23 cellular contexts compared by ENCODE assay signal in the genomic region with DNA sequence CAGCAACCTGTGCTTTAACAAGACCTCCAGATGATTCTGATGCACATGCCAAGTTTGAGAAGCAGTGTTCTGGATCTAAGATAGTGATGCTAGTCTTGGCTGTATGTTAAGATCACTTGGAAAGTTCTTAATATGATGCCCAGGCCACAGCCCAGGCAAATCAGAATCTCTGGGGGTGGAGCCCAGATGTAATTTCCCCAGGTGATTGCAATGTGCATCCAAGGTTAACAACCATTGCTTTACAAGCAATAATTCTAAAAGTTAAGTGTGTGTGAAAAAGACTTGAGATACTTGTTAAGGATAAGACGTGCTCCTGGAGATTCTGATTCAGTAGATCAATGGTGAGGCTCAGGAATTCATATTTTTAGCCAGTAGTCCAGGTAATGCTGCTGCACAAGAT. TPM values are rescaled to one million over a fixed set of nuclear protein-coding genes. Genes with fewer than 3 reads are reported as not detected.
DNase-seq lines count a peak whose midpoint lies in the region; ATAC-seq and TF ChIP-seq lines count a peak whose summit lies in the region.
"Had no signal": no experiment of that assay in that cellular context is flagged by ENCODE, and none has a peak within 500 bp of the region (broad histone marks: within the 10 kb centered on the region; RNA-seq: fewer than 3 reads in every experiment).

No MANE protein-coding gene starts in this region.

- dilution Hi-C loops in mammary epithelial cell (cut with HindIII; ENCODE audit: low sequenced_read_pairs) = loop anchor here (5.0 kb wide), 1 partner anchor 34 kb away; no protein-coding TSS in a partner anchor

- TF ChIP-seq CTCF in mammary epithelial cell (conservative IDR thresholded peaks at IDR 0.05 in 1 of 2, IDR thresholded peaks at IDR 0.05 in 1 of 2; ENCODE audit: extremely low read depth in 1 of 2, insufficient read depth in 1 of 2, low read depth in 1 of 2, low read length in 2 of 2) = no peak
- TF ChIP-seq CTCF in smooth muscle cell (IDR thresholded peaks at IDR 0.05; ENCODE audit: borderline replicate concordance, insufficient read depth, poor library complexity, severe bottlenecking) = no peak
- no peak for TF ChIP-seq CTCF in omental fat pad (IDR thresholded peaks at IDR 0.05)
- no peak for TF ChIP-seq CTCF in CD8-positive, alpha-beta T cell (IDR thresholded peaks at IDR 0.05)

- no peak overlapping the region for H3K4me3 ChIP-seq in mammary epithelial cell (replicated peaks in 1 of 3; ENCODE audit: insufficient read depth in 1 of 3, low read depth in 2 of 3, low read length in 3 of 3)
- H3K4me3 ChIP-seq in smooth muscle cell = no peak overlapping the region
- no peak overlapping the region for H3K4me3 ChIP-seq in CD8-positive, alpha-beta T cell (ENCODE audit: low read depth, low read length)
- H3K4me3 ChIP-seq: BLaER1, MG63 had no signal

- no TSS peak for BruUV-seq in mammary epithelial cell (replicated peaks; lab: Mats Ljungman, UMichigan)

- H3K27ac ChIP-seq in mammary epithelial cell (ENCODE audit: insufficient read depth, low read depth, low read length) (peak overlapping the region; percentile 100), smooth muscle cell (ENCODE audit: low read depth) (peak overlapping the region; percentile 100)
- no peak overlapping the region for H3K27ac ChIP-seq in CD8-positive, alpha-beta T cell (ENCODE audit: low read depth, low read length)
- H3K27ac ChIP-seq: BLaER1 had no signal

- no peak for ATAC-seq in activated T-cell treated with anti-CD3 and anti-CD28 coated beads, Interleukin-2, amount 50 U/mL, for 72 hours (replicated peaks in 1 of 2)
- ATAC-seq in activated T-cell treated with anti-CD3 and anti-CD28 coated beads, Interleukin-2, amount 50 U/mL, for 4 hours = no peak
- ATAC-seq in left colon = peak; percentile 94
- ATAC-seq in omental fat pad (ENCODE audit: low FRiP score) = no peak
- no peak for ATAC-seq in CD8-positive, alpha-beta T cell
- ATAC-seq: PC-3 had no signal

- H3K4me3 Mint-ChIP-seq in activated T-cell treated with anti-CD3 and anti-CD28 coated beads, Interleukin-2, amount 50 U/mL, for 72 hours = no peak overlapping the region
- no peak overlapping the region for H3K4me3 Mint-ChIP-seq in activated T-cell treated with anti-CD3 and anti-CD28 coated beads, Interleukin-2, amount 50 U/mL, for 4 hours
- no peak overlapping the region for H3K4me3 Mint-ChIP-seq in CD8-positive, alpha-beta T cell
- H3K4me3 Mint-ChIP-seq: CD4-positive, CD25-positive, alpha-beta regulatory T cell had no signal

- intact Hi-C loops in mammary epithelial cell (cut with micrococcal nuclease) (no loop called here), left colon (cut with DNase I, micrococcal nuclease) (no loop called here)
- intact Hi-C loops in CD8-positive, alpha-beta T cell (cut with DNase I, micrococcal nuclease) = loop anchor here in 1 of 2 experiments (5.0 kb wide), 1 partner anchor 476 kb away; the partner anchor contains the start of gene NABP1

- DNase-seq in activated T-cell treated with anti-CD3 and anti-CD28 coated beads, Interleukin-2, amount 50 U/mL, for 72 hours = no peak
- no peak for DNase-seq in activated T-cell treated with anti-CD3 and anti-CD28 coated beads, Interleukin-2, amount 50 U/mL, for 4 hours
- DNase-seq in mammary epithelial cell = no peak
- DNase-seq in left colon = no peak
- no peak for DNase-seq in smooth muscle cell (lab: John Stamatoyannopoulos, UW; ENCODE audit: unreplicated experiment)
- no peak for DNase-seq in omental fat pad (ENCODE audit: low spot score)
- DNase-seq in CD8-positive, alpha-beta T cell = no peak
- DNase-seq in activated naive CD4-positive, alpha-beta T cell (lab: John Stamatoyannopoulos, UW) = no peak
- DNase-seq: CD4-positive, CD25-positive, alpha-beta regulatory T cell; COR-L47; GF-D8; HCEC 1CT; KBM-7; MG63; NCI-H1105 treated with DMSO at 0.1 percent for 48 hours; NCI-H2029; NCI-H446 treated with DMSO at 0.1 percent for 48 hours; NCI-H82; NK-92 treated with Interleukin-12 subunit alpha and Interleukin-12 subunit beta, amount 100 ng/mL, for 24 hours; PC-3; Right ventricle myocardium superior had no signal

- CTCF ChIA-PET in mammary epithelial cell (lab: Charles Lee; ENCODE audit: low non-redundant PET) = no interaction called here
- CTCF ChIA-PET in CD8-positive, alpha-beta T cell (lab: Charles Lee) = interaction anchor here (0.8 to 1.6 kb wide), 2 partner anchors 27 to 45 kb away, joined by 3 to 4 read pairs; no protein-coding TSS in a partner anchor

- H3K9ac ChIP-seq in mammary epithelial cell (ENCODE audit: insufficient read depth, low read length) (no peak overlapping the region), smooth muscle cell (ENCODE audit: low read depth) (no peak overlapping the region)
- H3K9ac ChIP-seq: BLaER1 had no signal

- H3K79me2 ChIP-seq in mammary epithelial cell (ENCODE audit: insufficient read depth, low read length) (no peaks in the 10 kb centered on the region), smooth muscle cell (ENCODE audit: low read depth) (no peaks in the 10 kb centered on the region)

- POLR2A ChIA-PET in CD8-positive, alpha-beta T cell (lab: Charles Lee) = no interaction called here

- H3K27me3 ChIP-seq in mammary epithelial cell (ENCODE audit: insufficient read depth, low read length) (no peaks in the 10 kb centered on the region), smooth muscle cell (ENCODE audit: low read depth) (no peaks in the 10 kb centered on the region)
- no peaks in the 10 kb centered on the region for H3K27me3 ChIP-seq in CD8-positive, alpha-beta T cell (ENCODE audit: insufficient read depth, low read length)
- H3K27me3 ChIP-seq: BLaER1, MG63 had no signal

- peaks cover 81% of the 10 kb centered on the region for H3K4me1 Mint-ChIP-seq in activated T-cell treated with anti-CD3 and anti-CD28 coated beads, Interleukin-2, amount 50 U/mL, for 72 hours (ENCODE audit: low read depth)
- peaks cover 33% of the 10 kb centered on the region for H3K4me1 Mint-ChIP-seq in activated T-cell treated with anti-CD3 and anti-CD28 coated beads, Interleukin-2, amount 50 U/mL, for 4 hours (ENCODE audit: low read depth)
- peaks cover 48% of the 10 kb centered on the region for H3K4me1 Mint-ChIP-seq in CD8-positive, alpha-beta T cell (ENCODE audit: low read depth)

- H3K36me3 ChIP-seq in mammary epithelial cell (ENCODE audit: insufficient read depth, low read length) = no peaks in the 10 kb centered on the region
- H3K36me3 ChIP-seq in smooth muscle cell (ENCODE audit: low read depth) = no peaks in the 10 kb centered on the region
- no peaks in the 10 kb centered on the region for H3K36me3 ChIP-seq in CD8-positive, alpha-beta T cell (ENCODE audit: insufficient read depth, low read length)
- H3K36me3 ChIP-seq: BLaER1, MG63 had no signal

- H3K9me3 ChIP-seq in mammary epithelial cell (replicated peaks; ENCODE audit: insufficient read depth, low read length) (no peaks in the 10 kb centered on the region), smooth muscle cell (replicated peaks; ENCODE audit: low read depth) (no peaks in the 10 kb centered on the region)
- no peaks in the 10 kb centered on the region for H3K9me3 ChIP-seq in CD8-positive, alpha-beta T cell (ENCODE audit: low read length)
- H3K9me3 ChIP-seq: BLaER1 had no signal

- no peaks in the 10 kb centered on the region for H4K20me1 ChIP-seq in mammary epithelial cell (ENCODE audit: insufficient read depth, low read length)
- no peaks in the 10 kb centered on the region for H4K20me1 ChIP-seq in smooth muscle cell (ENCODE audit: low read depth)
- H4K20me1 ChIP-seq: BLaER1 had no signal

- H3K4me1 ChIP-seq in mammary epithelial cell (ENCODE audit: insufficient read depth, low read length) (peaks cover 18% of the 10 kb centered on the region), smooth muscle cell (ENCODE audit: low read depth) (no peaks in the 10 kb centered on the region)
- peaks cover 27% of the 10 kb centered on the region for H3K4me1 ChIP-seq in CD8-positive, alpha-beta T cell (ENCODE audit: insufficient read depth, low read length)
- H3K4me1 ChIP-seq: BLaER1 had no signal

- H3F3A ChIP-seq in smooth muscle cell (ENCODE audit: low read depth) = peaks cover 7% of the 10 kb centered on the region

- H3K27me3 Mint-ChIP-seq in activated T-cell treated with anti-CD3 and anti-CD28 coated beads, Interleukin-2, amount 50 U/mL, for 72 hours (ENCODE audit: low read depth) = no peaks in the 10 kb centered on the region
- H3K27me3 Mint-ChIP-seq in activated T-cell treated with anti-CD3 and anti-CD28 coated beads, Interleukin-2, amount 50 U/mL, for 4 hours (ENCODE audit: low read depth) = no peaks in the 10 kb centered on the region
- no peaks in the 10 kb centered on the region for H3K27me3 Mint-ChIP-seq in CD8-positive, alpha-beta T cell (ENCODE audit: low read depth)

- in situ Hi-C loops in mammary epithelial cell (cut with MboI; ENCODE audit: low sequenced_read_pairs in 2 of 2) = no loop called here

- no peak overlapping the region for H3K4me2 ChIP-seq in mammary epithelial cell (ENCODE audit: insufficient read depth, low read depth, low read length)
- no peak overlapping the region for H3K4me2 ChIP-seq in smooth muscle cell
- H3K4me2 ChIP-seq: BLaER1 had no signal

- H3K9me3 Mint-ChIP-seq in activated T-cell treated with anti-CD3 and anti-CD28 coated beads, Interleukin-2, amount 50 U/mL, for 72 hours = peaks cover 3 to 9% of the 10 kb centered on the region in 2 donors
- no peaks in the 10 kb centered on the region for H3K9me3 Mint-ChIP-seq in activated T-cell treated with anti-CD3 and anti-CD28 coated beads, Interleukin-2, amount 50 U/mL, for 4 hours
- no peaks in the 10 kb centered on the region for H3K9me3 Mint-ChIP-seq in CD8-positive, alpha-beta T cell

- H2AFZ ChIP-seq in mammary epithelial cell (ENCODE audit: low read depth, low read length) = no peak overlapping the region
- H2AFZ ChIP-seq in smooth muscle cell (ENCODE audit: low read depth) = no peak overlapping the region

- H3K36me3 Mint-ChIP-seq in activated T-cell treated with anti-CD3 and anti-CD28 coated beads, Interleukin-2, amount 50 U/mL, for 72 hours (ENCODE audit: insufficient read depth in 2 of 2) = peaks cover 14 to 15% of the 10 kb centered on the region in 2 donors
- H3K36me3 Mint-ChIP-seq in activated T-cell treated with anti-CD3 and anti-CD28 coated beads, Interleukin-2, amount 50 U/mL, for 4 hours (ENCODE audit: insufficient read depth) = peaks cover 2% of the 10 kb centered on the region
- no peaks in the 10 kb centered on the region for H3K36me3 Mint-ChIP-seq in CD8-positive, alpha-beta T cell
- H3K36me3 Mint-ChIP-seq: CD4-positive, CD25-positive, alpha-beta regulatory T cell had no signal

- H3K27ac Mint-ChIP-seq in activated T-cell treated with anti-CD3 and anti-CD28 coated beads, Interleukin-2, amount 50 U/mL, for 72 hours = peak overlapping the region; percentile 43
- no peak overlapping the region for H3K27ac Mint-ChIP-seq in CD8-positive, alpha-beta T cell

- WGBS in mammary epithelial cell (ENCODE audit: low coverage, missing lambda C conversion rate) = 90% methylated on average over 1 of the region's 1 CpG
- 95% methylated on average over 1 of the region's 1 CpG for WGBS in smooth muscle cell (ENCODE audit: low lambda C conversion rate)

RNA-seq across cellular contexts. Expression of gene MYO1B, which starts 44.3 kb away (rescaled TPM):
- 10 to 100 TPM; 24.4 to 37.5 TPM for total RNA-seq in activated T-cell treated with anti-CD3 and anti-CD28 coated beads, Interleukin-2, amount 50 U/mL, for 72 hours
- 10 to 100 TPM; 11.0 to 16.6 (median 11.4) TPM for total RNA-seq in activated T-cell treated with anti-CD3 and anti-CD28 coated beads, Interleukin-2, amount 50 U/mL, for 4 hours
- 100 to 1,000 TPM; 165 to 435 TPM for total RNA-seq in mammary epithelial cell
- 128 TPM for polyA plus RNA-seq in mammary epithelial cell
- 202 TPM for polyA minus RNA-seq in mammary epithelial cell
- total RNA-seq in left colon = 10 to 100 TPM; 62.1 to 63.2 TPM
- 133 and 146 TPM in 2 replicates for total RNA-seq in smooth muscle cell
- 58.8 and 69.1 TPM in 2 replicates for polyA plus RNA-seq in smooth muscle cell
- total RNA-seq in omental fat pad = 100 to 1,000 TPM in 1 of 4 donors, 10 to 100 TPM in 3; 37.7 to 118 (median 59.8) TPM
- total RNA-seq in CD8-positive, alpha-beta T cell = under 1 TPM; 0.38 to 1.00 TPM
- total RNA-seq: CD4-positive, CD25-positive, alpha-beta regulatory T cell had no signal
- polyA plus RNA-seq: CD4-positive, CD25-positive, alpha-beta regulatory T cell had no signal

RNA-seq across cellular contexts. Expression of gene STAT4, which starts 50.1 kb away (rescaled TPM):
- 100 to 1,000 TPM; 104 to 125 TPM for total RNA-seq in activated T-cell treated with anti-CD3 and anti-CD28 coated beads, Interleukin-2, amount 50 U/mL, for 72 hours
- total RNA-seq in activated T-cell treated with anti-CD3 and anti-CD28 coated beads, Interleukin-2, amount 50 U/mL, for 4 hours = 10 to 100 TPM; 46.0 to 71.7 (median 69.5) TPM
- total RNA-seq in mammary epithelial cell = 1 to 10 TPM; 2.5 to 4.5 TPM
- polyA plus RNA-seq in mammary epithelial cell = 1.6 TPM
- polyA minus RNA-seq in mammary epithelial cell = 38.2 TPM
- 1 to 10 TPM; 1.7 to 2.3 TPM for total RNA-seq in left colon
- total RNA-seq in smooth muscle cell = 0.85 and 8.4 TPM in 2 replicates
- polyA plus RNA-seq in smooth muscle cell = 0.89 TPM in 1 of 2 replicates, not detected in the other
- 10 to 100 TPM in 2 of 4 donors, 1 to 10 TPM in 2; 4.6 to 29.4 (median 10.5) TPM for total RNA-seq in omental fat pad
- 100 to 1,000 TPM; 136 to 141 TPM for total RNA-seq in CD8-positive, alpha-beta T cell
- total RNA-seq: SK-MEL-5 had no signal

Comparison
In these comparisons a context has a peak if more than half of its experiments do, and no peak if none do; other contexts are left out.
1. RNA of gene MYO1B, which starts 44.3 kb away (total RNA-seq): 165 to 435 TPM in mammary epithelial cell, 133 to 146 TPM in smooth muscle cell, 37.7 to 118 TPM in omental fat pad, 62.1 to 63.2 TPM in left colon, 24.4 to 37.5 TPM in activated T-cell treated with anti-CD3 and anti-CD28 coated beads, Interleukin-2, amount 50 U/mL, for 72 hours and 11.0 to 16.6 TPM in activated T-cell treated with anti-CD3 and anti-CD28 coated beads, Interleukin-2, amount 50 U/mL, for 4 hours; 0.38 to 1.00 TPM in CD8-positive, alpha-beta T cell; every median in the first group is over 4 times any median in the second.